27 cellular contexts compared by ENCODE assay signal in genomic region chr11:133889893-133890292, GRCh38. TPM values are rescaled to one million over a fixed set of nuclear protein-coding genes. Genes with fewer than 3 reads are reported as not detected.
"Had no signal": no experiment of that assay in that cellular context is flagged by ENCODE, and none has a peak within 500 bp of the region (broad histone marks: within the 10 kb centered on the region; RNA-seq: fewer than 3 reads in every experiment).

No MANE protein-coding gene starts in this region.

- H3K27me3 ChIP-seq: brain microvascular endothelial cell had no signal

- H3K4me1 Mint-ChIP-seq: activated CD4-positive, alpha-beta T cell treated with anti-CD3 and anti-CD28 coated beads, Interleukin-2, amount 10 ng/mL, durations not matched to agents 24 days and 14 days; activated naive CD8-positive, alpha-beta T cell treated with anti-CD3 and anti-CD28 coated beads for 36 hours; activated T-helper 17 cell treated with anti-CD3 and anti-CD28 coated beads, Interleukin-2, amount 50 U/mL, for 72 hours had no signal

- H3K4me3 Mint-ChIP-seq: activated CD4-positive, alpha-beta T cell treated with anti-CD3 and anti-CD28 coated beads, Interleukin-2, amount 10 ng/mL, durations not matched to agents 24 days and 14 days; activated CD8-positive, alpha-beta T cell treated with anti-CD3 and anti-CD28 coated beads for 36 hours; activated naive CD8-positive, alpha-beta T cell treated with anti-CD3 and anti-CD28 coated beads for 36 hours; activated T-cell treated with anti-CD3 and anti-CD28 coated beads, Interleukin-2, amount 50 U/mL, for 72 hours; activated T-helper 17 cell treated with anti-CD3 and anti-CD28 coated beads, Interleukin-2, amount 50 U/mL, for 72 hours; T-helper 1 cell treated with Interleukin-12 subunit alpha and Interleukin-12 subunit beta and Interleukin-4 antibody, amounts not matched to agents 30 μg/mL and 1 μg/mL, for 36 hours; T-helper 2 cell treated with Interferon-gamma antibody and Interleukin-4, amounts not matched to agents 5 μg/mL and 100 μg/mL, for 36 hours had no signal

- H3K36me3 Mint-ChIP-seq: activated naive CD8-positive, alpha-beta T cell treated with anti-CD3 and anti-CD28 coated beads for 36 hours had no signal

- DNase-seq: activated CD4-positive, alpha-beta T cell treated with anti-CD3 and anti-CD28 coated beads, Interleukin-2, amount 10 ng/mL, durations not matched to agents 24 days and 14 days; activated CD4-positive, alpha-beta T cell treated with anti-CD3 and anti-CD28 coated beads, Interleukin-2, amount 50 U/mL, for 4 hours; activated CD8-positive, alpha-beta T cell treated with anti-CD3 and anti-CD28 coated beads for 36 hours; activated effector memory CD4-positive, alpha-beta T cell treated with anti-CD3 and anti-CD28 coated beads, Interleukin-2, amount 50 U/mL, for 16 hours; activated naive CD4-positive, alpha-beta T cell; activated naive CD4-positive, alpha-beta T cell treated with anti-CD3 and anti-CD28 coated beads, Interleukin-2, amount 50 U/mL, for 16 hours; activated naive CD8-positive, alpha-beta T cell treated with anti-CD3 and anti-CD28 coated beads for 36 hours; activated T-cell treated with anti-CD3 and anti-CD28 coated beads, Interleukin-2, amount 50 U/mL, for 1 hour; activated T-cell treated with anti-CD3 and anti-CD28 coated beads, Interleukin-2, amount 50 U/mL, for 72 hours; amniotic stem cell; aorta; brain microvascular endothelial cell; central memory CD4-positive, alpha-beta T cell; NCI-H1105; NCI-H1417 treated with DMSO at 0.1 percent for 48 hours; NCI-H187 treated with DMSO at 0.1 percent for 48 hours; NCI-H2081; NCI-H345; NCI-H524 treated with DMSO at 0.1 percent for 48 hours; NK-92 treated with Interleukin-12 subunit alpha and Interleukin-12 subunit beta, amount 100 ng/mL, for 24 hours; Right ventricle myocardium superior had no signal

- H3K27ac Mint-ChIP-seq: activated CD4-positive, alpha-beta T cell treated with anti-CD3 and anti-CD28 coated beads, Interleukin-2, amount 10 ng/mL, durations not matched to agents 24 days and 14 days; activated CD8-positive, alpha-beta T cell treated with anti-CD3 and anti-CD28 coated beads for 36 hours; activated naive CD8-positive, alpha-beta T cell treated with anti-CD3 and anti-CD28 coated beads for 36 hours; activated T-cell treated with anti-CD3 and anti-CD28 coated beads, Interleukin-2, amount 50 U/mL, for 72 hours; activated T-helper 17 cell treated with anti-CD3 and anti-CD28 coated beads, Interleukin-2, amount 50 U/mL, for 72 hours; T-helper 1 cell treated with Interleukin-12 subunit alpha and Interleukin-12 subunit beta and Interleukin-4 antibody, amounts not matched to agents 30 μg/mL and 1 μg/mL, for 36 hours; T-helper 2 cell treated with Interferon-gamma antibody and Interleukin-4, amounts not matched to agents 5 μg/mL and 100 μg/mL, for 36 hours had no signal

- H3K9me3 Mint-ChIP-seq: activated CD4-positive, alpha-beta T cell treated with anti-CD3 and anti-CD28 coated beads, Interleukin-2, amount 10 ng/mL, durations not matched to agents 24 days and 14 days; activated CD8-positive, alpha-beta T cell treated with anti-CD3 and anti-CD28 coated beads for 36 hours; activated naive CD8-positive, alpha-beta T cell treated with anti-CD3 and anti-CD28 coated beads for 36 hours; activated T-cell treated with anti-CD3 and anti-CD28 coated beads, Interleukin-2, amount 50 U/mL, for 72 hours; activated T-helper 17 cell treated with anti-CD3 and anti-CD28 coated beads, Interleukin-2, amount 50 U/mL, for 72 hours; T-helper 1 cell treated with Interleukin-12 subunit alpha and Interleukin-12 subunit beta and Interleukin-4 antibody, amounts not matched to agents 30 μg/mL and 1 μg/mL, for 36 hours; T-helper 2 cell treated with Interferon-gamma antibody and Interleukin-4, amounts not matched to agents 5 μg/mL and 100 μg/mL, for 36 hours had no signal

- H3K36me3 ChIP-seq: brain microvascular endothelial cell had no signal

- ATAC-seq: activated CD8-positive, alpha-beta T cell treated with anti-CD3 and anti-CD28 coated beads for 36 hours; activated T-cell treated with anti-CD3 and anti-CD28 coated beads, Interleukin-2, amount 50 U/mL, for 72 hours; activated T-helper 17 cell treated with anti-CD3 and anti-CD28 coated beads, Interleukin-2, amount 50 U/mL, for 72 hours had no signal

- H3K27ac ChIP-seq: brain microvascular endothelial cell had no signal

RNA-seq across cellular contexts. Expression of gene SPATA19, which starts 44.6 kb away (rescaled TPM):
- total RNA-seq: activated CD4-positive, alpha-beta T cell treated with anti-CD3 and anti-CD28 coated beads, Interleukin-2, amount 10 ng/mL, durations not matched to agents 24 days and 14 days; activated CD8-positive, alpha-beta T cell treated with anti-CD3 and anti-CD28 coated beads for 36 hours; activated naive CD8-positive, alpha-beta T cell treated with anti-CD3 and anti-CD28 coated beads for 36 hours; activated T-cell treated with anti-CD3 and anti-CD28 coated beads, Interleukin-2, amount 50 U/mL, for 72 hours; activated T-helper 17 cell treated with anti-CD3 and anti-CD28 coated beads, Interleukin-2, amount 50 U/mL, for 72 hours; aorta; cerebellum; M059J; NCI-H460; Right ventricle myocardium superior had no signal
- polyA plus RNA-seq: aorta had no signal
